ENCODE assay signal across 16 cellular contexts in the genomic region with DNA sequence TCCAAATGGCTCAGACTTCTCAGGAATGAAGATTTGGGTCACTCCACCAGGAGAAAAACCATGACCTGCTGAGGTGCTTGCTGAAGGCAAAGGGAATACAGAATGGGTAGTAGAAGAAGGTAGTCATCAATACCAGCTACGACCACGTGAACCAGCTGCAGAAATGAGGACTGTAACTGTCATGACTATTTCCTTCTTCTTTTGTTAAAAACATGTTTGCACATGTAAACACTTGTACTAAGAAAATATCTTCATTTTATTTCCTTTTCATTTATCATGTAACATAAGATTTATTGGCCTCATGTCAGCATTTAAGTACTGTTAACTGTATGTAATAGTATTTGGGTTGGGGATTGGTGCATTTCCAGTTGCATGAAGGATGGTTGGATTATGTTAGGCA. TPM values are rescaled to one million over a fixed set of nuclear protein-coding genes. Genes with fewer than 3 reads are reported as not detected.
"Had no signal": no experiment of that assay in that cellular context is flagged by ENCODE, and none has a peak within 500 bp of the region (broad histone marks: within the 10 kb centered on the region; RNA-seq: fewer than 3 reads in every experiment).

No MANE protein-coding gene starts in this region.

RNA-seq across cellular contexts. Expression of a gene that starts 23.5 kb away (rescaled TPM):
- total RNA-seq: activated CD4-positive, alpha-beta memory T cell treated with anti-CD3 and anti-CD28 coated beads, Interleukin-2, amount 10 ng/mL, durations not matched to agents 7 days and 5 days; activated CD4-positive, alpha-beta T cell treated with anti-CD3 and anti-CD28 coated beads for 36 hours; activated CD4-positive, alpha-beta T cell treated with anti-CD3 and anti-CD28 coated beads, Interleukin-2, amount 10 ng/mL, durations not matched to agents 7 days and 5 days; activated CD8-positive, alpha-beta memory T cell treated with anti-CD3 and anti-CD28 coated beads, Interleukin-2, amount 10 ng/mL, durations not matched to agents 7 days and 5 days; activated CD8-positive, alpha-beta T cell treated with anti-CD3 and anti-CD28 coated beads, Interleukin-2, amount 10 ng/mL, durations not matched to agents 7 days and 5 days; activated naive CD8-positive, alpha-beta T cell treated with anti-CD3 and anti-CD28 coated beads, Interleukin-2, amount 10 ng/mL, durations not matched to agents 7 days and 5 days; activated T-helper 2 cell treated with anti-CD3 and anti-CD28 coated beads, Interferon-gamma antibody, Interleukin-2, Interleukin-4, amounts not matched to agents 10 μg/mL and 5 μg/mL and 100 μg/mL, durations not matched to agents 14 hours and 24 hours and 36 hours; ascending aorta; cardiac septum; cerebellum; T-helper 1 cell treated with Interleukin-12 subunit alpha and Interleukin-12 subunit beta and Interleukin-4 antibody, amounts not matched to agents 30 ng/mL and 1 ng/mL, for 36 hours; T-helper 2 cell treated with Interferon-gamma antibody and Interleukin-4, amounts not matched to agents 100 ng/mL and 5 ng/mL, for 36 hours had no signal

RNA-seq across cellular contexts. Expression of a gene that starts 30.8 kb away (rescaled TPM):
- total RNA-seq: activated CD4-positive, alpha-beta memory T cell treated with anti-CD3 and anti-CD28 coated beads, Interleukin-2, amount 10 ng/mL, durations not matched to agents 7 days and 5 days; activated CD4-positive, alpha-beta T cell treated with anti-CD3 and anti-CD28 coated beads for 36 hours; activated CD4-positive, alpha-beta T cell treated with anti-CD3 and anti-CD28 coated beads, Interleukin-2, amount 10 ng/mL, durations not matched to agents 7 days and 5 days; activated CD8-positive, alpha-beta memory T cell treated with anti-CD3 and anti-CD28 coated beads, Interleukin-2, amount 10 ng/mL, durations not matched to agents 7 days and 5 days; activated CD8-positive, alpha-beta T cell treated with anti-CD3 and anti-CD28 coated beads, Interleukin-2, amount 10 ng/mL, durations not matched to agents 7 days and 5 days; activated naive CD8-positive, alpha-beta T cell treated with anti-CD3 and anti-CD28 coated beads, Interleukin-2, amount 10 ng/mL, durations not matched to agents 7 days and 5 days; activated T-helper 2 cell treated with anti-CD3 and anti-CD28 coated beads, Interferon-gamma antibody, Interleukin-2, Interleukin-4, amounts not matched to agents 10 μg/mL and 5 μg/mL and 100 μg/mL, durations not matched to agents 14 hours and 24 hours and 36 hours; ascending aorta; cardiac septum; T-cell; T-helper 1 cell treated with Interleukin-12 subunit alpha and Interleukin-12 subunit beta and Interleukin-4 antibody, amounts not matched to agents 30 ng/mL and 1 ng/mL, for 36 hours; T-helper 17 cell; T-helper 2 cell treated with Interferon-gamma antibody and Interleukin-4, amounts not matched to agents 100 ng/mL and 5 ng/mL, for 36 hours; WTC11 had no signal
- polyA plus RNA-seq: adipose tissue had no signal
